ENCODE assay signal across 10 cellular contexts in genomic region chr22:30574095-30574981, GRCh38. TPM values are rescaled to one million over a fixed set of nuclear protein-coding genes. Genes with fewer than 3 reads are reported as not detected.
DNase-seq lines count a peak whose midpoint lies in the region; ATAC-seq and TF ChIP-seq lines count a peak whose summit lies in the region.
"Had no signal": no experiment of that assay in that cellular context is flagged by ENCODE, and none has a peak within 500 bp of the region (broad histone marks: within the 10 kb centered on the region; RNA-seq: fewer than 3 reads in every experiment).

GAL3ST1 (minus strand) TSS chr22:30574665; CDS start chr22:30557392, 17,273 bp downstream.

- no peak within 1 kb of the TSS for H3K27ac Mint-ChIP-seq in activated CD8-positive, alpha-beta memory T cell treated with anti-CD3 and anti-CD28 coated beads, Interleukin-2, amount 10 ng/mL, durations not matched to agents 7 days and 5 days
- H3K27ac Mint-ChIP-seq: activated naive CD4-positive, alpha-beta T cell treated with anti-CD3 and anti-CD28 coated beads, Interleukin-2, amount 50 U/mL, for 24 hours had no signal

- no peak for TF ChIP-seq EP300 in tibial nerve (IDR thresholded peaks at IDR 0.05)

- H3K36me3 ChIP-seq in mesodermal cell (ENCODE audit: control insufficient read depth, insufficient read depth, low read length) (peaks cover 40% of the 10 kb centered on the region), tibial nerve (peaks cover under 1 to 42% (median 11%) of the 10 kb centered on the region in 3 donors)

- H3K4me1 ChIP-seq in mesodermal cell (ENCODE audit: control insufficient read depth, insufficient read depth, low read length, poor library complexity, severe bottlenecking) (peaks cover 7% of the 10 kb centered on the region), tibial nerve (peaks cover 0 to 56% (median 9%) of the 10 kb centered on the region in 4 donors)

- H3K4me3 Mint-ChIP-seq in activated CD8-positive, alpha-beta memory T cell treated with anti-CD3 and anti-CD28 coated beads, Interleukin-2, amount 10 ng/mL, durations not matched to agents 7 days and 5 days = no peak within 1 kb of the TSS
- H3K4me3 Mint-ChIP-seq: activated naive CD4-positive, alpha-beta T cell treated with anti-CD3 and anti-CD28 coated beads, Interleukin-2, amount 50 U/mL, for 24 hours had no signal

- H3K4me3 ChIP-seq in mesodermal cell (ENCODE audit: extremely low read depth, insufficient read depth, low read length, poor library complexity, severe bottlenecking) (peak within 1 kb of the TSS; percentile 19), tibial nerve (peak within 1 kb of the TSS; percentile 21 to 54 (median 32))

- H3K9me3 ChIP-seq in mesodermal cell (ENCODE audit: control insufficient read depth, low read length) = no peaks in the 10 kb centered on the region
- no peaks in the 10 kb centered on the region for H3K9me3 ChIP-seq in tibial nerve

- CTCF ChIA-PET in GM10248 (lab: Yijun Ruan, JAX) = no interaction called here
- CTCF ChIA-PET in activated CD8-positive, alpha-beta memory T cell treated with anti-CD3 and anti-CD28 coated beads, Interleukin-2, amount 10 ng/mL, durations not matched to agents 7 days and 5 days (lab: Charles Lee) = no interaction called here

- DNase-seq in NCI-H146 (lab: John Stamatoyannopoulos, UW) (peak; percentile 41), NCI-H146 treated with DMSO at 0.1 percent for 48 hours (lab: John Stamatoyannopoulos, UW; ENCODE audit: unreplicated experiment) (no peak), ecto neural progenitor cell (ENCODE audit: low spot score) (peak; percentile 62), tibial nerve (ENCODE audit: low spot score in 2 of 2) (no peak), GM10248 (ENCODE audit: extremely low spot score) (no peak)
- DNase-seq in activated CD8-positive, alpha-beta memory T cell treated with anti-CD3 and anti-CD28 coated beads, Interleukin-2, amount 10 ng/mL, durations not matched to agents 7 days and 5 days = no peak

- peaks cover 18% of the 10 kb centered on the region for H3K36me3 Mint-ChIP-seq in activated CD8-positive, alpha-beta memory T cell treated with anti-CD3 and anti-CD28 coated beads, Interleukin-2, amount 10 ng/mL, durations not matched to agents 7 days and 5 days

- POLR2A ChIA-PET in GM10248 (lab: Yijun Ruan, JAX) = no interaction called here

- ATAC-seq in HG03460 (IDR thresholded peaks at IDR 0.05; ENCODE audit: unreplicated experiment) = no peak
- ATAC-seq in activated CD8-positive, alpha-beta memory T cell treated with anti-CD3 and anti-CD28 coated beads, Interleukin-2, amount 10 ng/mL, durations not matched to agents 7 days and 5 days = no peak

- H3K27me3 ChIP-seq in tibial nerve = no peaks in the 10 kb centered on the region

- H3K27ac ChIP-seq in mesodermal cell (ENCODE audit: low read depth, low read length, severe bottlenecking) (peak within 1 kb of the TSS; percentile 29), tibial nerve (peak within 1 kb of the TSS; percentile 81 to 94 (median 88))

- 3 to 6% methylated on average over 48 to 50 of the region's 75 CpGs for WGBS in mesodermal cell (ENCODE audit: insufficient coverage in 2 of 2), 2 experiments
- 8 to 20% methylated on average over 3 to 20 of the region's 75 CpGs for WGBS in tibial nerve, 2 donors

- no peak for TF ChIP-seq POLR2A in tibial nerve (IDR thresholded peaks at IDR 0.05)

- peaks cover 14% of the 10 kb centered on the region for H3K27me3 Mint-ChIP-seq in activated CD8-positive, alpha-beta memory T cell treated with anti-CD3 and anti-CD28 coated beads, Interleukin-2, amount 10 ng/mL, durations not matched to agents 7 days and 5 days
- H3K27me3 Mint-ChIP-seq: activated naive CD4-positive, alpha-beta T cell treated with anti-CD3 and anti-CD28 coated beads, Interleukin-2, amount 50 U/mL, for 24 hours had no signal

- H3K4me1 Mint-ChIP-seq in activated CD8-positive, alpha-beta memory T cell treated with anti-CD3 and anti-CD28 coated beads, Interleukin-2, amount 10 ng/mL, durations not matched to agents 7 days and 5 days = peaks cover 1% of the 10 kb centered on the region
- H3K4me1 Mint-ChIP-seq: activated naive CD4-positive, alpha-beta T cell treated with anti-CD3 and anti-CD28 coated beads, Interleukin-2, amount 50 U/mL, for 24 hours had no signal

- TF ChIP-seq CTCF in tibial nerve (IDR thresholded peaks at IDR 0.05) (no peak), GM10248 (IDR thresholded peaks at IDR 0.05; ENCODE audit: control extremely low read depth, extremely low read depth, low read depth, missing control alignments) (no peak)

- no peaks in the 10 kb centered on the region for H3K9me3 Mint-ChIP-seq in activated CD8-positive, alpha-beta memory T cell treated with anti-CD3 and anti-CD28 coated beads, Interleukin-2, amount 10 ng/mL, durations not matched to agents 7 days and 5 days (ENCODE audit: low read depth)
- H3K9me3 Mint-ChIP-seq: activated naive CD4-positive, alpha-beta T cell treated with anti-CD3 and anti-CD28 coated beads, Interleukin-2, amount 50 U/mL, for 24 hours had no signal

RNA-seq across cellular contexts. Expression of gene GAL3ST1, which starts in this region (rescaled TPM):
- 1.5 TPM for polyA plus RNA-seq in mesodermal cell (2013, experiment 1 of 2)
- polyA plus RNA-seq in mesodermal cell (2013, experiment 2 of 2) = 1.1 TPM
- total RNA-seq in tibial nerve = 10 to 100 TPM; 17.4 to 22.2 (median 18.8) TPM
- not detected for total RNA-seq in activated CD8-positive, alpha-beta memory T cell treated with anti-CD3 and anti-CD28 coated beads, Interleukin-2, amount 10 ng/mL, durations not matched to agents 7 days and 5 days
- total RNA-seq: A172 had no signal

Comparison
In these comparisons a context has a peak if more than half of its experiments do, and no peak if none do; other contexts are left out.
1. RNA of gene GAL3ST1 (total RNA-seq): 17.4 to 22.2 TPM in tibial nerve; not detected in activated CD8-positive, alpha-beta memory T cell treated with anti-CD3 and anti-CD28 coated beads, Interleukin-2, amount 10 ng/mL, durations not matched to agents 7 days and 5 days; every median in the first group is over 10 times any median in the second.
2. DNase-seq: peak in NCI-H146 (single experiment) and ecto neural progenitor cell (single experiment); none in NCI-H146 treated with DMSO at 0.1 percent for 48 hours (single experiment), tibial nerve (0 of 2), GM10248 (single experiment) and activated CD8-positive, alpha-beta memory T cell treated with anti-CD3 and anti-CD28 coated beads, Interleukin-2, amount 10 ng/mL, durations not matched to agents 7 days and 5 days (single experiment).